Comparison of ENCODE assay signal across 8 cellular contexts in genomic region chr1:53328009-53328489, GRCh38. TPM values are rescaled to one million over a fixed set of nuclear protein-coding genes. Genes with fewer than 3 reads are reported as not detected.
A peak's percentile ranks its signal among the peaks of the same experiment; 100 is the strongest.
DNase-seq lines count a peak whose midpoint lies in the region; ATAC-seq, FAIRE-seq and TF ChIP-seq lines count a peak whose summit lies in the region.

Gene LRP8 (minus strand): TSS chr1:53328070. CDS start chr1:53327912, 158 bp downstream.

- peak; percentile 32 for ATAC-seq in HG02763 (IDR thresholded peaks at IDR 0.05; ENCODE audit: unreplicated experiment)
- no peak for ATAC-seq in GM18858 (IDR thresholded peaks at IDR 0.05; ENCODE audit: unreplicated experiment)

- H3K4me3 ChIP-seq in WERI-Rb-1 (ENCODE audit: low read depth, low read length) (peak within 1 kb of the TSS; percentile 85), bronchial epithelial cell (ENCODE audit: low read depth, low read length) (peak within 1 kb of the TSS; percentile 70)

- in situ Hi-C loops in GM13977 (cut with MboI; ENCODE audit: low pct_unique_long_range_greater_than_20kb, low sequenced_read_pairs, unreplicated experiment) = no loop called here

- H3K9me3 ChIP-seq in WERI-Rb-1 (ENCODE audit: severe bottlenecking) = no peaks in the 10 kb centered on the region

- peak within 1 kb of the TSS; percentile 95 for H3K27ac ChIP-seq in WERI-Rb-1

- peak; percentile 96 for DNase-seq in GM13977 (ENCODE audit: low spot score)
- DNase-seq in NCI-H2107 (lab: John Stamatoyannopoulos, UW) = peak; percentile 76
- peak; percentile 83 for DNase-seq in WERI-Rb-1
- no peak for DNase-seq in bronchial epithelial cell (ENCODE audit: low read depth)
- peak; percentile 77 for DNase-seq in iris pigment epithelial cell (ENCODE audit: low read depth)
- DNase-seq in stimulated activated CD4-positive, alpha-beta T cell treated with anti-CD3 and anti-CD28 coated beads, Interleukin-15, amount 100 ng/mL, for 48 hours (ENCODE audit: low read depth in 2 of 2) = peak; percentile 71 to 80

- TF ChIP-seq CTCF in GM13977 (IDR thresholded peaks at IDR 0.05; ENCODE audit: extremely low read depth, insufficient read depth, missing control alignments) (no peak), WERI-Rb-1 (IDR thresholded peaks at IDR 0.05; ENCODE audit: low read depth, low read length) (no peak), bronchial epithelial cell (IDR thresholded peaks at IDR 0.05; ENCODE audit: insufficient read depth, low read length, severe bottlenecking) (no peak)

- H3K36me3 ChIP-seq in WERI-Rb-1 (peaks cover 43% of the 10 kb centered on the region), bronchial epithelial cell (ENCODE audit: control insufficient read depth, insufficient read depth, low read length) (peaks cover 5% of the 10 kb centered on the region)

- H3K27me3 ChIP-seq in WERI-Rb-1 (ENCODE audit: insufficient read depth, low read depth, severe bottlenecking) (no peaks in the 10 kb centered on the region), bronchial epithelial cell (ENCODE audit: control insufficient read depth, insufficient read depth, low read length) (no peaks in the 10 kb centered on the region)

- no peak for FAIRE-seq in bronchial epithelial cell (lab: Jason Lieb, UNC)

RNA-seq across cellular contexts. Expression of gene LRP8, which starts in this region (rescaled TPM):
- 6.7 and 8.4 TPM in 2 replicates for total RNA-seq in bronchial epithelial cell
